Comparison of ENCODE assay signal across 21 cellular contexts in genomic region chr4:120750152-120750525, GRCh38.
"Had no signal": no experiment of that assay in that cellular context is flagged by ENCODE, and none has a peak within 500 bp of the region (broad histone marks: within the 10 kb centered on the region; RNA-seq: fewer than 3 reads in every experiment).

No MANE protein-coding gene starts in this region.

- ATAC-seq: foreskin keratinocyte, left ventricle myocardium superior, pancreas, right cardiac atrium had no signal

- H3K27me3 ChIP-seq: colonic mucosa, foreskin keratinocyte, heart left ventricle, neural progenitor cell, pancreas, suprapubic skin, thyroid gland had no signal

- H3K4me1 ChIP-seq: colonic mucosa, foreskin keratinocyte, pancreas, suprapubic skin, thyroid gland had no signal

- H3K36me3 Mint-ChIP-seq: natural killer cell treated with Interleukin-12 subunit alpha and Interleukin-12 subunit beta and Interleukin-15 and Interleukin-18, amount 100 ng/mL, for 72 hours had no signal

- H2AFZ ChIP-seq: neural progenitor cell had no signal

- H3K4me3 Mint-ChIP-seq: natural killer cell treated with Interleukin-12 subunit alpha and Interleukin-12 subunit beta and Interleukin-15 and Interleukin-18, amount 100 ng/mL, for 72 hours; neural progenitor cell had no signal

- H3K36me3 ChIP-seq: colonic mucosa, pancreas, thyroid gland had no signal

- H3K4me3 ChIP-seq: colonic mucosa, heart left ventricle, lung, neural progenitor cell, pancreas, smooth muscle cell, suprapubic skin, thyroid gland had no signal

- H3K27ac Mint-ChIP-seq: natural killer cell treated with Interleukin-12 subunit alpha and Interleukin-12 subunit beta and Interleukin-15 and Interleukin-18, amount 100 ng/mL, for 72 hours; neural progenitor cell; progenitor cell of endocrine pancreas had no signal

- H3K9me3 ChIP-seq: colonic mucosa, pancreas, thyroid gland had no signal

- H3K27ac ChIP-seq: colonic mucosa, foreskin keratinocyte, heart left ventricle, neural progenitor cell, pancreas, suprapubic skin, thyroid gland had no signal

- DNase-seq: colonic mucosa; dermis blood vessel endothelial cell; erythroblast; foreskin keratinocyte; heart left ventricle; hippocampal formation; left ventricle myocardium superior; mesenchymal stem cell; midbrain; occipital lobe; right cardiac atrium; stimulated activated CD4-positive, alpha-beta T cell treated with anti-CD3 and anti-CD28 coated beads, Interleukin-2, amount 100 ng/mL, for 48 hours; stimulated activated naive CD8-positive, alpha-beta T cell treated with anti-CD3 and anti-CD28 coated beads, Interleukin-15, Interleukin-2, amounts not matched to agents 100 U/mL and 50 U/mL, for 24 hours; thyroid gland had no signal

- H3K9ac ChIP-seq: neural progenitor cell had no signal

- H3K4me2 ChIP-seq: neural progenitor cell, smooth muscle cell had no signal
